Comparison of ENCODE assay signal across 13 cellular contexts in the genomic region with DNA sequence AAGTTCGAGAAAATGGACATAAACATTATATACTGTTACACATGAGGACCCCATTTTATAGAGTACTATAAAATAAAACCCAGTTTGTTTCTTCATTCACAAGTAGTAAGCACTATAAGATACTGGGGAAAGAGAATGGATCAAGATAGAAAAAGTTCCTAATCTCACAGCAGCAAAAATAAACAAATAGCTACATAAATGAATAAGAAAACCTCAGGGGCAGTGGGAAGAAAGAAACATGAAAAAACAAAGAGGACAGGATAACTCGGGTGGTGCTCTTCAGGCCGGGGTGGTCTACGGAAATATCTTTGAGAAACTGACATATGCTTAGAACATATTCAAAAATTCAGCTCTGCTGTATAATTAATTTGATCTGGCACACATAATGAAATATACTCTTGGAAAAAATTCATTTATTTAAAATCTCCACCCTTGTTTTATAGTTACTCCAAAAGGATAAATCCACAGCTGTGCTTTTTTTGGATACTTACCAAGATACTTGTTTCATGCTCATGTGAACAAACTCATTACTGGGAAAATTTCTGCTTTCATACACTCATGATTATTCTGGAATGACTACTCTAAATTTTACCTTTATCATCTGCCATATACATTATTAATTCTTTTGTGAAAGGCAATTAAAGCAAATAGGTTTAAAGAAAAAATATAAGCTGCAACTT. TPM values are rescaled to one million over a fixed set of nuclear protein-coding genes. Genes with fewer than 3 reads are reported as not detected.
DNase-seq lines count a peak whose midpoint lies in the region; ATAC-seq, FAIRE-seq and TF ChIP-seq lines count a peak whose summit lies in the region.
"Had no signal": no experiment of that assay in that cellular context is flagged by ENCODE, and none has a peak within 500 bp of the region (broad histone marks: within the 10 kb centered on the region; RNA-seq: fewer than 3 reads in every experiment).

No MANE protein-coding gene starts in this region.

- H3K4me1 ChIP-seq in transverse colon = peaks cover 0 to 21% (median 8%) of the 10 kb centered on the region in 4 donors
- H3K4me1 ChIP-seq: breast epithelium had no signal

- TF ChIP-seq POLR2A in transverse colon (IDR thresholded peaks at IDR 0.05) = no peak

- TF ChIP-seq CTCF in brain microvascular endothelial cell (IDR thresholded peaks at IDR 0.05; ENCODE audit: low read depth, low read length, missing control alignments) = no peak
- TF ChIP-seq CTCF in transverse colon (IDR thresholded peaks at IDR 0.05) = no peak

- TF ChIP-seq EP300 in transverse colon (IDR thresholded peaks at IDR 0.05; ENCODE audit: low read depth) = no peak

- no peak for DNase-seq in left ventricle myocardium superior
- DNase-seq in cardiac septum (ENCODE audit: low spot score) = no peak
- DNase-seq in brain microvascular endothelial cell = no peak
- no peak for DNase-seq in transverse colon
- DNase-seq in cerebellar cortex (ENCODE audit: low spot score) = no peak
- DNase-seq: activated naive CD4-positive, alpha-beta T cell; MG63; nucleus accumbens; substantia nigra had no signal

- H3K9me3 ChIP-seq in transverse colon = peaks cover 22 to 23% of the 10 kb centered on the region in 2 donors

- no peak overlapping the region for H3K4me3 ChIP-seq in brain microvascular endothelial cell (ENCODE audit: low read depth, low read length)
- no peak overlapping the region for H3K4me3 ChIP-seq in transverse colon
- H3K4me3 ChIP-seq: breast epithelium, MG63 had no signal

- H3K36me3 ChIP-seq in brain microvascular endothelial cell (replicated peaks) = peaks cover 31% of the 10 kb centered on the region
- H3K36me3 ChIP-seq in transverse colon = no peaks in the 10 kb centered on the region
- H3K36me3 ChIP-seq: breast epithelium had no signal

- intact Hi-C loops in left ventricle myocardium superior (cut with micrococcal nuclease) = no loop called here
- intact Hi-C loops in cardiac septum (cut with DNase I) = no loop called here
- intact Hi-C loops in transverse colon (cut with DNase I; ENCODE audit: low total_unique reads) = no loop called here

- no peaks in the 10 kb centered on the region for H3K27me3 ChIP-seq in brain microvascular endothelial cell (replicated peaks)
- no peaks in the 10 kb centered on the region for H3K27me3 ChIP-seq in transverse colon
- H3K27me3 ChIP-seq: breast epithelium, MG63 had no signal

- peak; percentile 67 for ATAC-seq in left ventricle myocardium superior
- ATAC-seq in HG02970 (IDR thresholded peaks at IDR 0.05; ENCODE audit: low FRiP score, unreplicated experiment) = no peak
- ATAC-seq in HG02763 (IDR thresholded peaks at IDR 0.05; ENCODE audit: unreplicated experiment) = no peak

- FAIRE-seq in islet of Langerhans (lab: Jason Lieb, UNC) = peak; percentile 98

- 70 to 75% methylated on average over 4 of the region's 4 CpGs for whole genome bisulfite sequencing in transverse colon (ENCODE audit: low coverage in 1 of 2), 2 donors

- in situ Hi-C loops in brain microvascular endothelial cell (cut with HindIII; ENCODE audit: low pct_ligation_motif_present, low sequenced_read_pairs) = no loop called here
- in situ Hi-C loops in transverse colon (cut with MboI; ENCODE audit: low pct_ligation_motif_present in 1 of 4, low pct_unique_long_range_greater_than_20kb in 1 of 4, low sequenced_read_pairs in 3 of 4) = no loop called here

- H3K27ac ChIP-seq in brain microvascular endothelial cell = peak overlapping the region; percentile 51
- H3K27ac ChIP-seq in transverse colon = no peak overlapping the region
- H3K27ac ChIP-seq: breast epithelium had no signal

RNA-seq across cellular contexts. Expression of a gene that starts 20.0 kb away (rescaled TPM):
- total RNA-seq in left ventricle myocardium superior (36.4 TPM), cardiac septum (83.1 TPM), transverse colon (10 to 100 TPM in 3 of 4 donors, 1 to 10 TPM in 1; 7.5 to 25.4 (median 11.8) TPM)

RNA-seq across cellular contexts. Expression of a gene that starts 20.7 kb away (rescaled TPM):
- total RNA-seq in left ventricle myocardium superior (21.1 TPM), cardiac septum (30.0 TPM), transverse colon (100 to 1,000 TPM in 1 of 4 donors, 10 to 100 TPM in 3; 28.8 to 101 (median 42.5) TPM)
